8 cellular contexts compared by ENCODE assay signal in the genomic region with DNA sequence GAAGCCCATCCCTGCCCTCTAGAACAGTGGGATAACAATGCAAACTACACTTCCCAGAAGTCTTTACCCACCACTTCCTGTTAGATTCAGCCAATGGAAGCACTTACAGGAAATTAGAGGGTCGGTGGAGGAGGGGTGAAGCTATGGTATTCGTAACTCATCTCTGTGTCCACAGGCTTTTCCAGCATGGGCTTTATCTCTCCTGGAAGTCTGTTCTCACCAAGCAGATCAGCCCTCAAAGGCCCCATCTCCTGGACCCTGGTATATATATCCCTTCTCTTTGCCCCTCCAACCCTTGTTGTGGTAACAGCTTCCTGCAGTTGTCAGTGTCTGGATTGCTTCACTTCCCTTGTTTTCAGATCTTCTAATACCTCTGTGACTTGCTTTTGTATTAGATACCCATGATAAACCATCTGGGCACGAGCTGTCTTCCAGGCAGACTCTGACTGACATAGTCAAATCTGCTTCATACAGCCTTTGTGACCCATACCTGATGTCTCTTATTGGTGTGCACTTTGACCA.
DNase-seq lines count a peak whose midpoint lies in the region; ATAC-seq and TF ChIP-seq lines count a peak whose summit lies in the region.

No MANE protein-coding gene starts in this region.

- H3K36me3 ChIP-seq in BLaER1 (no peaks in the 10 kb centered on the region), SU-DHL-6 (ENCODE audit: low read length) (no peaks in the 10 kb centered on the region), neural cell (ENCODE audit: insufficient read depth, low read length) (no peaks in the 10 kb centered on the region)

- peak overlapping the region; percentile 66 for H3K4me3 ChIP-seq in BLaER1
- peak overlapping the region; percentile 64 for H3K4me3 ChIP-seq in Jurkat, Clone E6-1 (ENCODE audit: low read length)
- peak overlapping the region; percentile 54 for H3K4me3 ChIP-seq in SU-DHL-6 (ENCODE audit: insufficient read depth, low read length, poor library complexity, severe bottlenecking)
- H3K4me3 ChIP-seq in neural cell (ENCODE audit: low read length) = peak overlapping the region; percentile 62

- H2AFZ ChIP-seq in SU-DHL-6 (ENCODE audit: low read depth, low read length, severe bottlenecking) (peak overlapping the region; percentile 68), neural cell (ENCODE audit: low read depth, low read length) (peak overlapping the region; percentile 87)

- H3K4me2 ChIP-seq in BLaER1 (peak overlapping the region; percentile 86), SU-DHL-6 (ENCODE audit: low read depth, low read length, poor library complexity, severe bottlenecking) (peak overlapping the region; percentile 71), neural cell (ENCODE audit: low read length) (peak overlapping the region; percentile 74)

- TF ChIP-seq CTCF in SU-DHL-6 (IDR thresholded peaks at IDR 0.05; ENCODE audit: insufficient read depth, low read length, poor library complexity, severe bottlenecking) (no peak), neural cell (IDR thresholded peaks at IDR 0.05; ENCODE audit: poor library complexity, severe bottlenecking) (no peak)

- ATAC-seq in GM18867 (IDR thresholded peaks at IDR 0.05; ENCODE audit: unreplicated experiment) (peak; percentile 79), HG02973 (IDR thresholded peaks at IDR 0.05; ENCODE audit: unreplicated experiment) (no peak)

- TF ChIP-seq RAD21 in neural cell (conservative IDR thresholded peaks at IDR 0.05) = no peak

- peak overlapping the region; percentile 85 for H3K9ac ChIP-seq in BLaER1
- H3K9ac ChIP-seq in SU-DHL-6 (ENCODE audit: low read length) = peak overlapping the region; percentile 53
- peak overlapping the region; percentile 69 for H3K9ac ChIP-seq in neural cell (ENCODE audit: low read length)

- DNase-seq in Jurkat, Clone E6-1 (ENCODE audit: low read depth, low spot score) = peak; percentile 86
- DNase-seq in fibroblast of the conjunctiva (ENCODE audit: low read depth) = peak; percentile 16
- no peak for DNase-seq in NCI-H345 treated with DMSO at 0.1 percent for 48 hours (lab: John Stamatoyannopoulos, UW; ENCODE audit: unreplicated experiment)

- H3K9me3 ChIP-seq in BLaER1 = no peaks in the 10 kb centered on the region
- no peaks in the 10 kb centered on the region for H3K9me3 ChIP-seq in SU-DHL-6 (ENCODE audit: insufficient read depth, low read length)
- H3K9me3 ChIP-seq in neural cell (ENCODE audit: low read length) = no peaks in the 10 kb centered on the region

- H4K20me1 ChIP-seq in BLaER1 (no peaks in the 10 kb centered on the region), SU-DHL-6 (ENCODE audit: low read depth, low read length) (no peaks in the 10 kb centered on the region), neural cell (ENCODE audit: insufficient read depth) (no peaks in the 10 kb centered on the region)

- H3K27me3 ChIP-seq in BLaER1 (no peaks in the 10 kb centered on the region), SU-DHL-6 (ENCODE audit: low read length) (no peaks in the 10 kb centered on the region), neural cell (ENCODE audit: insufficient read depth, low read depth, low read length) (no peaks in the 10 kb centered on the region)

- H3F3A ChIP-seq in SU-DHL-6 (ENCODE audit: insufficient read depth) (no peaks in the 10 kb centered on the region), neural cell (ENCODE audit: insufficient read depth, low read length, poor library complexity, severe bottlenecking) (no peaks in the 10 kb centered on the region)

- TF ChIP-seq EP300 in neural cell (conservative IDR thresholded peaks at IDR 0.05; ENCODE audit: poor library complexity, severe bottlenecking) = no peak

- H3K79me2 ChIP-seq in SU-DHL-6 (ENCODE audit: insufficient read depth, low read length) (no peaks in the 10 kb centered on the region), neural cell (replicated peaks; ENCODE audit: insufficient read depth, low read length) (no peaks in the 10 kb centered on the region)

- H3K27ac ChIP-seq in BLaER1 = peak overlapping the region; percentile 95
- peak overlapping the region; percentile 17 for H3K27ac ChIP-seq in SU-DHL-6 (ENCODE audit: low read depth, low read length)
- H3K27ac ChIP-seq in neural cell (ENCODE audit: low read length) = peak overlapping the region; percentile 74

- H3K9me2 ChIP-seq in SU-DHL-6 (replicated peaks; ENCODE audit: insufficient read depth, low read length) (no peaks in the 10 kb centered on the region), neural cell (ENCODE audit: insufficient read depth, low read length) (no peaks in the 10 kb centered on the region)

- peaks cover 13% of the 10 kb centered on the region for H3K4me1 ChIP-seq in BLaER1

TF ChIP-seq in neural cell, 6 proteins besides CTCF, POLR2A, EP300 and RAD21:
- TF ChIP-seq POLR2AphosphoS5 (IDR thresholded peaks at IDR 0.05) (peak; percentile 82), SMC3 (conservative IDR thresholded peaks at IDR 0.05; ENCODE audit: poor library complexity) (peak; percentile 35), EZH2 (IDR thresholded peaks at IDR 0.05; ENCODE audit: borderline replicate concordance, insufficient read depth, low read length, poor library complexity, severe bottlenecking) (no peak), MXI1 (conservative IDR thresholded peaks at IDR 0.05; ENCODE audit: poor library complexity, severe bottlenecking) (no peak), TAF1 (IDR thresholded peaks at IDR 0.05; ENCODE audit: low read depth) (no peak)
- TF ChIP-seq, protein P1, sequence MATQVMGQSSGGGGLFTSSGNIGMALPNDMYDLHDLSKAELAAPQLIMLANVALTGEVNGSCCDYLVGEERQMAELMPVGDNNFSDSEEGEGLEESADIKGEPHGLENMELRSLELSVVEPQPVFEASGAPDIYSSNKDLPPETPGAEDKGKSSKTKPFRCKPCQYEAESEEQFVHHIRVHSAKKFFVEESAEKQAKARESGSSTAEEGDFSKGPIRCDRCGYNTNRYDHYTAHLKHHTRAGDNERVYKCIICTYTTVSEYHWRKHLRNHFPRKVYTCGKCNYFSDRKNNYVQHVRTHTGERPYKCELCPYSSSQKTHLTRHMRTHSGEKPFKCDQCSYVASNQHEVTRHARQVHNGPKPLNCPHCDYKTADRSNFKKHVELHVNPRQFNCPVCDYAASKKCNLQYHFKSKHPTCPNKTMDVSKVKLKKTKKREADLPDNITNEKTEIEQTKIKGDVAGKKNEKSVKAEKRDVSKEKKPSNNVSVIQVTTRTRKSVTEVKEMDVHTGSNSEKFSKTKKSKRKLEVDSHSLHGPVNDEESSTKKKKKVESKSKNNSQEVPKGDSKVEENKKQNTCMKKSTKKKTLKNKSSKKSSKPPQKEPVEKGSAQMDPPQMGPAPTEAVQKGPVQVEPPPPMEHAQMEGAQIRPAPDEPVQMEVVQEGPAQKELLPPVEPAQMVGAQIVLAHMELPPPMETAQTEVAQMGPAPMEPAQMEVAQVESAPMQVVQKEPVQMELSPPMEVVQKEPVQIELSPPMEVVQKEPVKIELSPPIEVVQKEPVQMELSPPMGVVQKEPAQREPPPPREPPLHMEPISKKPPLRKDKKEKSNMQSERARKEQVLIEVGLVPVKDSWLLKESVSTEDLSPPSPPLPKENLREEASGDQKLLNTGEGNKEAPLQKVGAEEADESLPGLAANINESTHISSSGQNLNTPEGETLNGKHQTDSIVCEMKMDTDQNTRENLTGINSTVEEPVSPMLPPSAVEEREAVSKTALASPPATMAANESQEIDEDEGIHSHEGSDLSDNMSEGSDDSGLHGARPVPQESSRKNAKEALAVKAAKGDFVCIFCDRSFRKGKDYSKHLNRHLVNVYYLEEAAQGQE (IDR thresholded peaks at IDR 0.05; ENCODE audit: borderline replicate concordance) = peak; percentile 59

Comparison
In these comparisons a context has a peak if more than half of its experiments do, and no peak if none do; other contexts are left out.
1. H3K27ac ChIP-seq: peak in every context shown above with its lines; median percentile 95 in BLaER1; 74 in neural cell; 17 in SU-DHL-6.